8 cellular contexts compared by ENCODE assay signal in genomic region chr5:50634846-50635245, GRCh38. TPM values are rescaled to one million over a fixed set of nuclear protein-coding genes. Genes with fewer than 3 reads are reported as not detected.
DNase-seq lines count a peak whose midpoint lies in the region; ATAC-seq and TF ChIP-seq lines count a peak whose summit lies in the region.
"Not testable (repeated sequence)": the region's sequence is repeated elsewhere in the genome, so short reads cannot be mapped to it uniquely, and the experiment has no call there.

No MANE protein-coding gene starts in this region.

- POLR2A ChIA-PET in activated CD4-positive, alpha-beta T cell treated with anti-CD3 and anti-CD28 coated beads for 36 hours (lab: Charles Lee), result not testable (repeated sequence)

- not testable (repeated sequence) for H3K27ac Mint-ChIP-seq in activated CD4-positive, alpha-beta T cell treated with anti-CD3 and anti-CD28 coated beads for 36 hours
- H3K27ac Mint-ChIP-seq in activated naive CD8-positive, alpha-beta T cell treated with anti-CD3 and anti-CD28 coated beads for 36 hours, result peak overlapping the region; percentile 54

- ATAC-seq in activated CD4-positive, alpha-beta T cell treated with anti-CD3 and anti-CD28 coated beads for 36 hours, result not testable (repeated sequence)

- not testable (repeated sequence) for TF ChIP-seq POLR2A in Peyer's patch (IDR thresholded peaks at IDR 0.05)

- H3K4me1 ChIP-seq in Peyer's patch, result not testable (repeated sequence)

- H3K4me3 Mint-ChIP-seq in activated CD4-positive, alpha-beta T cell treated with anti-CD3 and anti-CD28 coated beads for 36 hours; activated naive CD8-positive, alpha-beta T cell treated with anti-CD3 and anti-CD28 coated beads for 36 hours: not testable (repeated sequence)

- intact Hi-C loops in activated CD4-positive, alpha-beta T cell treated with anti-CD3 and anti-CD28 coated beads for 36 hours (cut with DNase I, micrococcal nuclease), result not testable (repeated sequence)

- not testable (repeated sequence) for H3K27me3 ChIP-seq in Peyer's patch

- not testable (repeated sequence) for H3K9me3 ChIP-seq in Peyer's patch

- peak overlapping the region in 1 of 4 donors; percentile 49 for H3K27ac ChIP-seq in Peyer's patch

- H3K9me3 Mint-ChIP-seq in activated CD4-positive, alpha-beta T cell treated with anti-CD3 and anti-CD28 coated beads for 36 hours (ENCODE audit: low read depth), result not testable (repeated sequence)
- H3K9me3 Mint-ChIP-seq in activated naive CD8-positive, alpha-beta T cell treated with anti-CD3 and anti-CD28 coated beads for 36 hours, result peaks cover 17% of the 10 kb centered on the region

- peaks cover 57% of the 10 kb centered on the region for H3K4me1 Mint-ChIP-seq in activated CD4-positive, alpha-beta T cell treated with anti-CD3 and anti-CD28 coated beads for 36 hours
- peaks cover 51% of the 10 kb centered on the region for H3K4me1 Mint-ChIP-seq in activated naive CD8-positive, alpha-beta T cell treated with anti-CD3 and anti-CD28 coated beads for 36 hours

- TF ChIP-seq CTCF in Peyer's patch (IDR thresholded peaks at IDR 0.05), result not testable (repeated sequence)

- CTCF ChIA-PET in activated CD4-positive, alpha-beta T cell treated with anti-CD3 and anti-CD28 coated beads for 36 hours (lab: Charles Lee), result not testable (repeated sequence)

- not testable (repeated sequence) for H3K36me3 Mint-ChIP-seq in activated CD4-positive, alpha-beta T cell treated with anti-CD3 and anti-CD28 coated beads for 36 hours (ENCODE audit: low read depth)
- H3K36me3 Mint-ChIP-seq in activated naive CD8-positive, alpha-beta T cell treated with anti-CD3 and anti-CD28 coated beads for 36 hours, result peaks cover 15% of the 10 kb centered on the region

- peak; percentile 87 to 91 for DNase-seq in AML-193 (lab: John Stamatoyannopoulos, UW)
- peak; percentile 94 to 97 for DNase-seq in Kasumi-1 (lab: John Stamatoyannopoulos, UW)
- peak in 2 of 3 donors; percentile 40 to 75 for DNase-seq in Peyer's patch
- DNase-seq in activated CD4-positive, alpha-beta T cell treated with anti-CD3 and anti-CD28 coated beads for 36 hours, result peak; percentile 34
- DNase-seq in activated T-cell treated with anti-CD3 and anti-CD28 coated beads, Interleukin-2, amount 50 U/mL, for 1 hour, result peak; percentile 27
- peak; percentile 12 for DNase-seq in activated naive CD8-positive, alpha-beta T cell treated with anti-CD3 and anti-CD28 coated beads for 36 hours
- DNase-seq in medulla oblongata (ENCODE audit: extremely low spot score), result peak; percentile 46
- DNase-seq in stimulated activated CD8-positive, alpha-beta memory T cell treated with anti-CD3 and anti-CD28 coated beads, Interleukin-12 subunit alpha, Interleukin-12 subunit beta, amount 100 ng/mL, for 1 hour (ENCODE audit: low read depth), result peak; percentile 2

- H3K27me3 Mint-ChIP-seq in activated CD4-positive, alpha-beta T cell treated with anti-CD3 and anti-CD28 coated beads for 36 hours; activated naive CD8-positive, alpha-beta T cell treated with anti-CD3 and anti-CD28 coated beads for 36 hours: not testable (repeated sequence)

- H3K36me3 ChIP-seq in Peyer's patch, result not testable (repeated sequence)

- H3K4me3 ChIP-seq in Peyer's patch, result not testable (repeated sequence)

RNA-seq across cellular contexts. Expression of gene PARP8, which starts 31.6 kb away (rescaled TPM):
- 10 to 100 TPM; 12.0 to 34.7 (median 25.3) TPM for total RNA-seq in Peyer's patch
- total RNA-seq in activated CD4-positive, alpha-beta T cell treated with anti-CD3 and anti-CD28 coated beads for 36 hours, result 10 to 100 TPM; 31.7 to 38.8 TPM
- total RNA-seq in activated naive CD8-positive, alpha-beta T cell treated with anti-CD3 and anti-CD28 coated beads for 36 hours, result 10 to 100 TPM; 41.0 to 43.6 TPM

Comparison
In these comparisons a context has a peak if more than half of its experiments do, and no peak if none do; other contexts are left out.
1. DNase-seq: peak in every context shown above with its lines; median percentile 96 in Kasumi-1; 89 in AML-193; 58 in Peyer's patch; 46 in medulla oblongata; 34 in activated CD4-positive, alpha-beta T cell treated with anti-CD3 and anti-CD28 coated beads for 36 hours; 27 in activated T-cell treated with anti-CD3 and anti-CD28 coated beads, Interleukin-2, amount 50 U/mL, for 1 hour; 12 in activated naive CD8-positive, alpha-beta T cell treated with anti-CD3 and anti-CD28 coated beads for 36 hours; 2 in stimulated activated CD8-positive, alpha-beta memory T cell treated with anti-CD3 and anti-CD28 coated beads, Interleukin-12 subunit alpha, Interleukin-12 subunit beta, amount 100 ng/mL, for 1 hour.